In genomic region chr18:66645983-66646382, GRCh38 we compare ENCODE assay signal across 29 cellular contexts. TPM values are rescaled to one million over a fixed set of nuclear protein-coding genes. Genes with fewer than 3 reads are reported as not detected.
"Had no signal": no experiment of that assay in that cellular context is flagged by ENCODE, and none has a peak within 500 bp of the region (broad histone marks: within the 10 kb centered on the region; RNA-seq: fewer than 3 reads in every experiment).

No MANE protein-coding gene starts in this region.

- H3K27ac Mint-ChIP-seq: immature natural killer cell; naive thymus-derived CD8-positive, alpha-beta T cell; nephron; stimulated activated memory B cell treated with anti-CD40 and anti-IgM and Interleukin-4, amounts not matched to agents 10 μg/mL and 1 μg/mL and 100 μg/mL, for 72 hours; stimulated activated naive CD8-positive, alpha-beta T cell treated with anti-CD3 and anti-CD28 coated beads, Interleukin-15, amount 100 ng/mL, for 72 hours; type B pancreatic cell had no signal

- H3K27me3 Mint-ChIP-seq: naive thymus-derived CD8-positive, alpha-beta T cell; stimulated activated memory B cell treated with anti-CD40 and anti-IgM and Interleukin-4, amounts not matched to agents 10 μg/mL and 1 μg/mL and 100 μg/mL, for 72 hours; stimulated activated naive CD8-positive, alpha-beta T cell treated with anti-CD3 and anti-CD28 coated beads, Interleukin-15, amount 100 ng/mL, for 72 hours; type B pancreatic cell had no signal

- H3K9me3 ChIP-seq: left lung, lower lobe of right lung, pancreas, prostate gland, spleen, tibial nerve, uterus had no signal

- H3K27ac ChIP-seq: left lung, lower lobe of right lung, pancreas, prostate gland, spleen, tibial nerve, uterus had no signal

- H3K36me3 ChIP-seq: left lung, lower lobe of right lung, pancreas, prostate gland, spleen, tibial nerve, uterus had no signal

- H3K4me1 ChIP-seq: left lung, lower lobe of right lung, prostate gland, spleen, tibial nerve, uterus had no signal

- H3K4me3 Mint-ChIP-seq: immature natural killer cell; naive thymus-derived CD8-positive, alpha-beta T cell; nephron; neural crest cell; stimulated activated memory B cell treated with anti-CD40 and anti-IgM and Interleukin-4, amounts not matched to agents 10 μg/mL and 1 μg/mL and 100 μg/mL, for 72 hours; stimulated activated naive CD8-positive, alpha-beta T cell treated with anti-CD3 and anti-CD28 coated beads, Interleukin-15, amount 100 ng/mL, for 72 hours; type B pancreatic cell had no signal

- H3K9me3 Mint-ChIP-seq: nephron, type B pancreatic cell had no signal

- H3K4me3 ChIP-seq: left lung, lower lobe of right lung, pancreas, prostate gland, spleen, tibial nerve, uterus had no signal

- ATAC-seq: left cardiac atrium; left lung; lower lobe of right lung; naive thymus-derived CD8-positive, alpha-beta T cell; pancreas; right cardiac atrium; sciatic nerve; stimulated activated memory B cell treated with anti-CD40 and anti-IgM and Interleukin-4, amounts not matched to agents 10 μg/mL and 1 μg/mL and 100 μg/mL, for 72 hours; stimulated activated naive CD8-positive, alpha-beta T cell treated with anti-CD3 and anti-CD28 coated beads, Interleukin-15, amount 100 ng/mL, for 72 hours had no signal

- FAIRE-seq: islet of Langerhans, pancreas, small intestine had no signal

- H3K4me1 Mint-ChIP-seq: immature natural killer cell; naive thymus-derived CD8-positive, alpha-beta T cell; nephron; neural crest cell; stimulated activated memory B cell treated with anti-CD40 and anti-IgM and Interleukin-4, amounts not matched to agents 10 μg/mL and 1 μg/mL and 100 μg/mL, for 72 hours; stimulated activated naive CD8-positive, alpha-beta T cell treated with anti-CD3 and anti-CD28 coated beads, Interleukin-15, amount 100 ng/mL, for 72 hours had no signal

- H3K27me3 ChIP-seq: left lung, pancreas, spleen, tibial nerve, uterus had no signal

- DNase-seq: hypothalamus; immature natural killer cell; left cardiac atrium; left lung; lower lobe of right lung; naive thymus-derived CD8-positive, alpha-beta T cell; nucleus accumbens; pancreas; posterior cingulate gyrus; retina; right cardiac atrium; small intestine; spleen; stimulated activated CD4-positive, alpha-beta T cell treated with anti-CD3 and anti-CD28 coated beads, Interleukin-4, amount 100 ng/mL, for 24 hours; stimulated activated CD8-positive, alpha-beta memory T cell treated with anti-CD3 and anti-CD28 coated beads, Interleukin-4, amount 100 ng/mL, for 48 hours; stimulated activated naive CD4-positive, alpha-beta T cell treated with Interleukin-2 at 50 U/mL for 16 hours; stimulated activated naive CD8-positive, alpha-beta T cell treated with anti-CD3 and anti-CD28 coated beads, Interleukin-15, amount 100 ng/mL, for 72 hours; substantia nigra; uterus had no signal

- H3K36me3 Mint-ChIP-seq: naive thymus-derived CD8-positive, alpha-beta T cell; stimulated activated memory B cell treated with anti-CD40 and anti-IgM and Interleukin-4, amounts not matched to agents 10 μg/mL and 1 μg/mL and 100 μg/mL, for 72 hours; type B pancreatic cell had no signal

RNA-seq across cellular contexts. Expression of gene CDH19, which starts 42.1 kb away (rescaled TPM):
- total RNA-seq: kidney epithelial cell; naive thymus-derived CD8-positive, alpha-beta T cell; osteoblast had no signal
